Comparison of ENCODE assay signal across 14 cellular contexts in the genomic region with DNA sequence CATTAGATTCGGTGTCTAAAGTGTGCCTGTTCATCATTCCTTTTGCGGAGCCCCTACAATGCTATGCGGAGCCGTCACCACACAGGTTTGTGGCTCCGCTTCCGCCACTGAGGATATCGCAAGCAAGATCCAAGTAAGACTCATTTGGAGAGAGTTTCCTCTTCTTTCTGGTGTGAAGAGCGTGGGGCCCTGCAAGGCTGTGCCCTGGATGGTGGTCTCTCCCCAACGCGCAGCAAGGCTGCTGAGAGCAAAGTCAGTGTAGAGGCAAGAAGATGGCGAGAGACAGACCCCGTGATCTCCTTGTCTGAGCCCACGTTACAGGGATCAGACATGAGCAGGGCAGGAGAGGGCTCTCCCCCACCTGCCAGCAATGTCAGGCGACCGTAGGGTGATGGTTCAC.
DNase-seq lines count a peak whose midpoint lies in the region; ATAC-seq and TF ChIP-seq lines count a peak whose summit lies in the region.
"Had no signal": no experiment of that assay in that cellular context is flagged by ENCODE, and none has a peak within 500 bp of the region (broad histone marks: within the 10 kb centered on the region; RNA-seq: fewer than 3 reads in every experiment).

No MANE protein-coding gene starts in this region.

- WGBS in right cardiac atrium: 98% methylated on average over 15 of the region's 15 CpGs
- 96% methylated on average over 15 of the region's 15 CpGs for WGBS in mesenchymal stem cell
- 91 to 95% (median 92%) methylated on average over 15 of the region's 15 CpGs for WGBS in spleen, 5 donors

- no peak overlapping the region for H3K4me3 ChIP-seq in right cardiac atrium (ENCODE audit: low read length)
- no peak overlapping the region for H3K4me3 ChIP-seq in mesenchymal stem cell (ENCODE audit: insufficient read depth in 1 of 2, low read depth in 1 of 2, low read length in 2 of 2)
- H3K4me3 ChIP-seq in spleen: no peak overlapping the region
- H3K4me3 ChIP-seq: BLaER1 treated with 17β-estradiol and CSF1 and Interleukin-3, amounts not matched to agents 10 nM and 100 nM had no signal

- DNase-seq in cardiac septum (ENCODE audit: low spot score) (peak; percentile 61), right cardiac atrium (no peak), mesenchymal stem cell (no peak), spleen (peak; percentile 41), ureter (ENCODE audit: low spot score) (peak; percentile 32), T-helper 9 cell (no peak), T-helper 1 cell (no peak)
- DNase-seq: Calu3; CD8-positive, alpha-beta T cell; DMS 273 treated with DMSO at 0.1 percent for 48 hours; HCEC 1CT; IMR-90 had no signal

- H3K14ac ChIP-seq in mesenchymal stem cell (ENCODE audit: low read length in 2 of 2): no peak overlapping the region

- H2BK120ac ChIP-seq in mesenchymal stem cell (ENCODE audit: low read depth, low read length): no peak overlapping the region

- TF ChIP-seq POLR2A in spleen (IDR thresholded peaks at IDR 0.05): no peak

- ATAC-seq in right cardiac atrium: no peak
- ATAC-seq in HG02610 (IDR thresholded peaks at IDR 0.05; ENCODE audit: unreplicated experiment): no peak
- ATAC-seq: CD8-positive, alpha-beta T cell had no signal

- no peak overlapping the region for H2BK15ac ChIP-seq in mesenchymal stem cell (ENCODE audit: low read depth, poor library complexity, severe bottlenecking)

- no peaks in the 10 kb centered on the region for H3K36me3 ChIP-seq in mesenchymal stem cell (ENCODE audit: control insufficient read depth in 1 of 2, insufficient read depth in 2 of 2, low read depth in 1 of 2, low read length in 2 of 2)
- H3K36me3 ChIP-seq in spleen: no peaks in the 10 kb centered on the region
- H3K36me3 ChIP-seq: BLaER1 treated with 17β-estradiol and CSF1 and Interleukin-3, amounts not matched to agents 10 nM and 100 nM had no signal

- H3K9me3 ChIP-seq in right cardiac atrium (ENCODE audit: control insufficient read depth, low read length) (no peaks in the 10 kb centered on the region), mesenchymal stem cell (ENCODE audit: control insufficient read depth, low read length) (no peaks in the 10 kb centered on the region), spleen (no peaks in the 10 kb centered on the region)

- peak overlapping the region; percentile 68 for H4K91ac ChIP-seq in mesenchymal stem cell (ENCODE audit: low read length)

- no peak overlapping the region for H2BK12ac ChIP-seq in mesenchymal stem cell (ENCODE audit: low read length in 2 of 2)

- H3K4me1 ChIP-seq in right cardiac atrium (ENCODE audit: control insufficient read depth, insufficient read depth, low read length): peaks cover 2% of the 10 kb centered on the region
- H3K4me1 ChIP-seq in mesenchymal stem cell (ENCODE audit: control insufficient read depth, insufficient read depth, low read depth, low read length): peaks cover 5% of the 10 kb centered on the region
- peaks cover 0 to 8% (median 0%) of the 10 kb centered on the region in 6 donors for H3K4me1 ChIP-seq in spleen

- no peak overlapping the region for H3K9ac ChIP-seq in mesenchymal stem cell (ENCODE audit: low read length)
- H3K9ac ChIP-seq: BLaER1 treated with 17β-estradiol and CSF1 and Interleukin-3, amounts not matched to agents 10 nM and 100 nM had no signal

- H3K4me2 ChIP-seq in mesenchymal stem cell (ENCODE audit: low read length, poor library complexity, severe bottlenecking): no peak overlapping the region

- no peaks in the 10 kb centered on the region for H3K79me1 ChIP-seq in mesenchymal stem cell (replicated peaks; ENCODE audit: low read length, poor library complexity, severe bottlenecking)

- no peak overlapping the region for H2BK5ac ChIP-seq in mesenchymal stem cell (ENCODE audit: low read depth, low read length, poor library complexity, severe bottlenecking)

- H3K4ac ChIP-seq in mesenchymal stem cell (ENCODE audit: low read depth in 1 of 2, low read length in 2 of 2): no peak overlapping the region

- no peak overlapping the region for H2AFZ ChIP-seq in mesenchymal stem cell (ENCODE audit: low read depth, low read length)

- no peak overlapping the region for H4K8ac ChIP-seq in mesenchymal stem cell (ENCODE audit: low read length)

- H2AK5ac ChIP-seq in mesenchymal stem cell (ENCODE audit: low read length, severe bottlenecking): no peak overlapping the region

- intact Hi-C loops in cardiac septum (cut with DNase I) (no loop called here), right cardiac atrium (cut with DNase I) (no loop called here), spleen (cut with DNase I; ENCODE audit: low total_unique reads) (no loop called here)

- H3K23ac ChIP-seq in mesenchymal stem cell (ENCODE audit: low read length in 2 of 2): peak overlapping the region in 1 of 2 experiments; percentile 42

- H3K27ac ChIP-seq in right cardiac atrium (ENCODE audit: low read length) (no peak overlapping the region), mesenchymal stem cell (ENCODE audit: low read length, poor library complexity, severe bottlenecking) (no peak overlapping the region), spleen (no peak overlapping the region)

- peak overlapping the region in 1 of 2 experiments; percentile 43 for H3K18ac ChIP-seq in mesenchymal stem cell (ENCODE audit: low read depth in 1 of 2, low read length in 2 of 2)

- no peaks in the 10 kb centered on the region for H3K27me3 ChIP-seq in right cardiac atrium (ENCODE audit: control insufficient read depth, insufficient read depth)
- H3K27me3 ChIP-seq in mesenchymal stem cell (ENCODE audit: control insufficient read depth in 1 of 2, insufficient read depth in 1 of 2, low read length in 2 of 2): peaks cover 3 to 6% of the 10 kb centered on the region in 2 experiments
- no peaks in the 10 kb centered on the region for H3K27me3 ChIP-seq in spleen (replicated peaks in 1 of 7)
- H3K27me3 ChIP-seq: BLaER1 treated with 17β-estradiol and CSF1 and Interleukin-3, amounts not matched to agents 10 nM and 100 nM had no signal

- TF ChIP-seq CTCF in spleen (IDR thresholded peaks at IDR 0.05 in 8 of 11, conservative IDR thresholded peaks at IDR 0.05 in 3 of 11): no peak

Comparison
In these comparisons a context has a peak if more than half of its experiments do, and no peak if none do; other contexts are left out.
1. DNase-seq: peak in cardiac septum (single experiment), spleen (single experiment) and ureter (single experiment); none in right cardiac atrium (0 of 3), mesenchymal stem cell (single experiment), T-helper 9 cell (single experiment) and T-helper 1 cell (0 of 5).